ENCODE assay signal across 10 cellular contexts in genomic region chr22:45504703-45505341, GRCh38. TPM values are rescaled to one million over a fixed set of nuclear protein-coding genes. Genes with fewer than 3 reads are reported as not detected.
DNase-seq lines count a peak whose midpoint lies in the region; ATAC-seq and TF ChIP-seq lines count a peak whose summit lies in the region.
"Had no signal": no experiment of that assay in that cellular context is flagged by ENCODE, and none has a peak within 500 bp of the region (broad histone marks: within the 10 kb centered on the region; RNA-seq: fewer than 3 reads in every experiment).

No MANE protein-coding gene starts in this region.

- no peak for TF ChIP-seq CTCF in HFFc6 (IDR thresholded peaks at IDR 0.05)
- no peak for TF ChIP-seq CTCF in astrocyte of the spinal cord (IDR thresholded peaks at IDR 0.05; ENCODE audit: low read depth, low read length)

- in situ Hi-C loops in astrocyte of the spinal cord (cut with HindIII; ENCODE audit: low sequenced_read_pairs) = no loop called here

- H3K4me3 Mint-ChIP-seq in HFFc6 = peak overlapping the region; percentile 88
- H3K4me3 Mint-ChIP-seq: activated naive CD4-positive, alpha-beta T cell treated with anti-CD3 and anti-CD28 coated beads, Interleukin-2, amount 10 ng/mL, durations not matched to agents 7 days and 5 days had no signal

- no peak for ATAC-seq in GM21528 (IDR thresholded peaks at IDR 0.05; ENCODE audit: low FRiP score, unreplicated experiment)
- no peak for ATAC-seq in GM21390 (IDR thresholded peaks at IDR 0.05; ENCODE audit: unreplicated experiment)

- peak overlapping the region in 19 of 21 experiments; percentile 16 to 86 (median 75) for H3K27ac ChIP-seq in skin epidermis

- DNase-seq in HFFc6 (peak; percentile 33), astrocyte of the spinal cord (ENCODE audit: low read depth, low spot score) (peak; percentile 59), midbrain (lab: John Stamatoyannopoulos, UW) (no peak)
- no peak for DNase-seq in activated CD8-positive, alpha-beta memory T cell treated with anti-CD3 and anti-CD28 coated beads, Interleukin-2, amount 50 U/mL, for 48 hours
- DNase-seq: activated naive CD4-positive, alpha-beta T cell treated with anti-CD3 and anti-CD28 coated beads, Interleukin-2, amount 10 ng/mL, durations not matched to agents 7 days and 5 days; NCI-H226 had no signal

- H3K36me3 Mint-ChIP-seq in HFFc6 (ENCODE audit: low read depth) = peaks cover 16% of the 10 kb centered on the region
- H3K36me3 Mint-ChIP-seq: activated naive CD4-positive, alpha-beta T cell treated with anti-CD3 and anti-CD28 coated beads, Interleukin-2, amount 10 ng/mL, durations not matched to agents 7 days and 5 days had no signal

- H3K9me3 Mint-ChIP-seq in HFFc6 = no peaks in the 10 kb centered on the region
- H3K9me3 Mint-ChIP-seq: activated naive CD4-positive, alpha-beta T cell treated with anti-CD3 and anti-CD28 coated beads, Interleukin-2, amount 10 ng/mL, durations not matched to agents 7 days and 5 days had no signal

- H3K27me3 Mint-ChIP-seq in HFFc6 (ENCODE audit: insufficient read depth) = no peaks in the 10 kb centered on the region; the same call in 1 of the 2 replicates

- H3K27ac Mint-ChIP-seq in HFFc6 = peak overlapping the region; percentile 95

- peak overlapping the region; percentile 80 for H3K4me3 ChIP-seq in astrocyte of the spinal cord (ENCODE audit: low read depth, low read length)
- H3K4me3 ChIP-seq in iPS-11a (ENCODE audit: low read depth, low read length) = peak overlapping the region; percentile 59
- H3K4me3 ChIP-seq in skin epidermis = peak overlapping the region in 6 of 7 experiments; percentile 45 to 58 (median 52)

- peaks cover 60% of the 10 kb centered on the region for H3K4me1 Mint-ChIP-seq in HFFc6 (ENCODE audit: low read depth)

RNA-seq across cellular contexts. Expression of gene FBLN1, which starts 2.1 kb away (rescaled TPM):
- total RNA-seq in HFFc6 (2021; fragmentation: NEBNext Ultra II Directional; extraction: Animal tissue kit (Norgen Biotek cat#: 25700)) = 100 to 1,000 TPM; 199 to 346 (median 326) TPM

Comparison
In these comparisons a context has a peak if more than half of its experiments do, and no peak if none do; other contexts are left out.
1. DNase-seq: peak in HFFc6 (single experiment) and astrocyte of the spinal cord (single experiment); none in activated CD8-positive, alpha-beta memory T cell treated with anti-CD3 and anti-CD28 coated beads, Interleukin-2, amount 50 U/mL, for 48 hours (single experiment) and midbrain (single experiment).
2. Peak in every context shown above with its lines, with median percentiles within 50 percentile points of each other: H3K4me3 ChIP-seq.